16 cellular contexts compared by ENCODE assay signal in the genomic region with DNA sequence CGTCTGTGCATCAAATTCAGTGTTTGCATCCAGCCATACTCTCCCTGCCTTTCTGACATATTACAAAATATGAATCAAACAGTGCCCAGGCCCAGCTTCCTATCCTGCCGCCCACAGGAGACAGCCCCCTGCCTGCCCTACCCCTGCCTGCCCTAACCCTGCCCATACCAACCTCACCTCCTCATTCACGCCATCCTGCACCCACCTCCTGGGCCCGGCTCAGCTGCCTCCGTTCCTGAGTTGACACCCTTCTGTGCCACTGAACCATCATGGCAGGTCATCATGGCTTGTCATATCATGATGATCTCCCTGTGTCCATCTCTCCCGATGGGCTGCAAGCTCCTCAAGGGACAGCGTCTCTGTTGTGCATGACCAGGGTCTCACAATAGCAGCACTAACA.
DNase-seq lines count a peak whose midpoint lies in the region; ATAC-seq and TF ChIP-seq lines count a peak whose summit lies in the region.
"Had no signal": no experiment of that assay in that cellular context is flagged by ENCODE, and none has a peak within 500 bp of the region (broad histone marks: within the 10 kb centered on the region; RNA-seq: fewer than 3 reads in every experiment).

No MANE protein-coding gene starts in this region.

- CTCF ChIA-PET in naive thymus-derived CD4-positive, alpha-beta T cell (lab: Charles Lee): no interaction called here

- peak overlapping the region; percentile 19 for H4K91ac ChIP-seq in mesenchymal stem cell (ENCODE audit: low read length)

- no peak overlapping the region for H3K56ac ChIP-seq in mesendoderm (ENCODE audit: low read length)

- no peak overlapping the region for H4K5ac ChIP-seq in mesendoderm (ENCODE audit: low read length)

- H3K4me2 ChIP-seq in mesenchymal stem cell (ENCODE audit: low read length, poor library complexity, severe bottlenecking) (no peak overlapping the region), mesendoderm (ENCODE audit: low read length) (no peak overlapping the region)

- H2BK5ac ChIP-seq in mesenchymal stem cell (ENCODE audit: low read depth, low read length, poor library complexity, severe bottlenecking) (no peak overlapping the region), mesendoderm (ENCODE audit: low read length) (no peak overlapping the region)

- H3K27me3 ChIP-seq in SJSA1 (replicated peaks) (no peaks in the 10 kb centered on the region), mesenchymal stem cell (ENCODE audit: control insufficient read depth in 1 of 2, insufficient read depth in 1 of 2, low read length in 2 of 2) (peaks cover 0 to 3% of the 10 kb centered on the region in 2 experiments), foreskin keratinocyte (no peaks in the 10 kb centered on the region), mesendoderm (ENCODE audit: insufficient read depth, low read length, poor library complexity) (no peaks in the 10 kb centered on the region)
- no peaks in the 10 kb centered on the region for H3K27me3 ChIP-seq in naive thymus-derived CD4-positive, alpha-beta T cell (ENCODE audit: control insufficient read depth in 2 of 2, insufficient read depth in 2 of 2, low read length in 2 of 2)
- H3K27me3 ChIP-seq: BE2C, Peyer's patch had no signal

- H3K9me3 ChIP-seq in SJSA1 (replicated peaks) (peaks cover 7% of the 10 kb centered on the region), mesenchymal stem cell (ENCODE audit: control insufficient read depth, low read length) (no peaks in the 10 kb centered on the region)
- H3K9me3 ChIP-seq in naive thymus-derived CD4-positive, alpha-beta T cell (ENCODE audit: control insufficient read depth in 2 of 3, low read length in 3 of 3): no peaks in the 10 kb centered on the region
- H3K9me3 ChIP-seq: BE2C, Peyer's patch had no signal

- peak overlapping the region in 1 of 2 experiments; percentile 79 for H2BK12ac ChIP-seq in mesenchymal stem cell (ENCODE audit: low read length in 2 of 2)

- H3K79me2 ChIP-seq in mesendoderm (ENCODE audit: control insufficient read depth, insufficient read depth, low read length): no peaks in the 10 kb centered on the region

- no peak overlapping the region for H2AK5ac ChIP-seq in mesenchymal stem cell (ENCODE audit: low read length, severe bottlenecking)
- H2AK5ac ChIP-seq in mesendoderm (ENCODE audit: low read length): no peak overlapping the region

- H4K8ac ChIP-seq in mesenchymal stem cell (ENCODE audit: low read length): peak overlapping the region; percentile 62
- no peak overlapping the region for H4K8ac ChIP-seq in mesendoderm (ENCODE audit: low read depth, low read length)

- POLR2A ChIA-PET in naive thymus-derived CD4-positive, alpha-beta T cell (lab: Charles Lee): no interaction called here

- H3K27ac ChIP-seq in SJSA1 (peak overlapping the region; percentile 83), mesenchymal stem cell (ENCODE audit: low read length, poor library complexity, severe bottlenecking) (no peak overlapping the region), foreskin keratinocyte (no peak overlapping the region), mesendoderm (ENCODE audit: low read depth, low read length) (no peak overlapping the region)
- H3K27ac ChIP-seq in naive thymus-derived CD4-positive, alpha-beta T cell (ENCODE audit: low read depth, low read length): no peak overlapping the region
- H3K27ac ChIP-seq: Peyer's patch had no signal

- ATAC-seq in naive thymus-derived CD4-positive, alpha-beta T cell: no peak
- no peak for ATAC-seq in foreskin keratinocyte

- intact Hi-C loops in posterior vena cava (cut with DNase I): no loop called here
- intact Hi-C loops in naive thymus-derived CD4-positive, alpha-beta T cell (cut with micrococcal nuclease): no loop called here

- DNase-seq in SJSA1 (ENCODE audit: low read depth in 1 of 2, low spot score in 2 of 2): no peak
- DNase-seq in mesenchymal stem cell: no peak
- DNase-seq in posterior vena cava (ENCODE audit: low spot score): peak; percentile 46
- DNase-seq in activated CD4-positive, alpha-beta T cell treated with anti-CD3 and anti-CD28 coated beads for 1 hour: no peak
- DNase-seq in naive thymus-derived CD4-positive, alpha-beta T cell: no peak
- no peak for DNase-seq in foreskin keratinocyte
- DNase-seq in mesendoderm: no peak
- DNase-seq: BE2C, DMS79, Kasumi-1, NCI-H1694, NCI-H2081 treated with DMSO at 0.1 percent for 48 hours, NCI-H2171 treated with DMSO at 0.1 percent for 48 hours, NCI-H524 treated with DMSO at 0.1 percent for 48 hours, NCI-H82, Peyer's patch had no signal

- H3K4me3 Mint-ChIP-seq in naive thymus-derived CD4-positive, alpha-beta T cell: no peak overlapping the region

- H3K23ac ChIP-seq in mesenchymal stem cell (ENCODE audit: low read length in 2 of 2) (no peak overlapping the region), mesendoderm (ENCODE audit: low read length) (no peak overlapping the region)

- H3K4me3 ChIP-seq in SJSA1 (no peak overlapping the region), mesenchymal stem cell (ENCODE audit: insufficient read depth in 1 of 2, low read depth in 1 of 2, low read length in 2 of 2) (no peak overlapping the region), mesendoderm (ENCODE audit: low read length) (no peak overlapping the region)
- H3K4me3 ChIP-seq in naive thymus-derived CD4-positive, alpha-beta T cell (ENCODE audit: low read length): no peak overlapping the region
- H3K4me3 ChIP-seq: Peyer's patch had no signal

- H3K36me3 ChIP-seq in SJSA1: peaks cover 52% of the 10 kb centered on the region
- H3K36me3 ChIP-seq in mesenchymal stem cell (ENCODE audit: control insufficient read depth in 1 of 2, insufficient read depth in 2 of 2, low read depth in 1 of 2, low read length in 2 of 2): peaks cover 0 to 51% of the 10 kb centered on the region in 2 experiments
- no peaks in the 10 kb centered on the region for H3K36me3 ChIP-seq in naive thymus-derived CD4-positive, alpha-beta T cell (ENCODE audit: control insufficient read depth in 2 of 3, insufficient read depth in 3 of 3, low read length in 3 of 3)
- H3K36me3 ChIP-seq in mesendoderm (ENCODE audit: control insufficient read depth, insufficient read depth, low read length): no peaks in the 10 kb centered on the region
- H3K36me3 ChIP-seq: BE2C had no signal

- H3K9ac ChIP-seq in mesenchymal stem cell (ENCODE audit: low read length) (no peak overlapping the region), mesendoderm (ENCODE audit: low read length) (no peak overlapping the region)

- H3K27ac Mint-ChIP-seq in naive thymus-derived CD4-positive, alpha-beta T cell: no peak overlapping the region

- H3K4me1 ChIP-seq in SJSA1 (replicated peaks) (peaks cover 93% of the 10 kb centered on the region), mesenchymal stem cell (ENCODE audit: control insufficient read depth, insufficient read depth, low read depth, low read length) (peaks cover 29% of the 10 kb centered on the region), foreskin keratinocyte (peaks cover 8% of the 10 kb centered on the region), mesendoderm (ENCODE audit: control insufficient read depth, low read depth, low read length) (peaks cover 4% of the 10 kb centered on the region)
- H3K4me1 ChIP-seq in naive thymus-derived CD4-positive, alpha-beta T cell (ENCODE audit: control insufficient read depth in 2 of 2, insufficient read depth in 2 of 2, low read length in 2 of 2): no peaks in the 10 kb centered on the region
- H3K4me1 ChIP-seq: BE2C had no signal

- no peaks in the 10 kb centered on the region for H3K27me3 Mint-ChIP-seq in naive thymus-derived CD4-positive, alpha-beta T cell

- no peaks in the 10 kb centered on the region for H3K36me3 Mint-ChIP-seq in naive thymus-derived CD4-positive, alpha-beta T cell

- no peaks in the 10 kb centered on the region for H3K9me3 Mint-ChIP-seq in naive thymus-derived CD4-positive, alpha-beta T cell

- no peaks in the 10 kb centered on the region for H3K4me1 Mint-ChIP-seq in naive thymus-derived CD4-positive, alpha-beta T cell

- H2BK15ac ChIP-seq in mesenchymal stem cell (ENCODE audit: low read depth, poor library complexity, severe bottlenecking): no peak overlapping the region
- H2BK15ac ChIP-seq in mesendoderm (replicated peaks; ENCODE audit: low read depth): no peak overlapping the region

- H2BK120ac ChIP-seq in mesenchymal stem cell (ENCODE audit: low read depth, low read length): no peak overlapping the region
- H2BK120ac ChIP-seq in mesendoderm (ENCODE audit: low read depth, low read length): no peak overlapping the region

- WGBS in mesenchymal stem cell: 91% methylated on average over 7 of the region's 7 CpGs
- no CpG with 5 or more reads among the region's 7 CpGs for WGBS in mesendoderm (ENCODE audit: extremely low coverage, insufficient coverage, low lambda C conversion rate)

- H3K4ac ChIP-seq in mesenchymal stem cell (ENCODE audit: low read depth in 1 of 2, low read length in 2 of 2) (no peak overlapping the region), mesendoderm (ENCODE audit: low read depth, low read length) (no peak overlapping the region)

- no peak overlapping the region for H2AFZ ChIP-seq in mesenchymal stem cell (ENCODE audit: low read depth, low read length)

- TF ChIP-seq CTCF in foreskin keratinocyte (conservative IDR thresholded peaks at IDR 0.05): no peak

- peaks cover 51% of the 10 kb centered on the region for H3K79me1 ChIP-seq in mesenchymal stem cell (replicated peaks; ENCODE audit: low read length, poor library complexity, severe bottlenecking)
- H3K79me1 ChIP-seq in mesendoderm (ENCODE audit: low read length): no peaks in the 10 kb centered on the region

- H3K14ac ChIP-seq in mesenchymal stem cell (ENCODE audit: low read length in 2 of 2): peak overlapping the region in 1 of 2 experiments; percentile 5

- peak overlapping the region in 1 of 2 experiments; percentile 71 for H3K18ac ChIP-seq in mesenchymal stem cell (ENCODE audit: low read depth in 1 of 2, low read length in 2 of 2)
- no peak overlapping the region for H3K18ac ChIP-seq in mesendoderm (ENCODE audit: low read length)
